ENCODE assay signal across 32 cellular contexts in genomic region chr1:223020770-223021169, GRCh38.
"Had no signal": no experiment of that assay in that cellular context is flagged by ENCODE, and none has a peak within 500 bp of the region (broad histone marks: within the 10 kb centered on the region; RNA-seq: fewer than 3 reads in every experiment).

No MANE protein-coding gene starts in this region.

- H3K27me3 Mint-ChIP-seq: activated CD4-positive, alpha-beta memory T cell treated with anti-CD3 and anti-CD28 coated beads, Interleukin-2, amount 10 ng/mL, durations not matched to agents 7 days and 5 days; activated CD8-positive, alpha-beta memory T cell treated with anti-CD3 and anti-CD28 coated beads, Interleukin-2, amount 10 ng/mL, durations not matched to agents 7 days and 5 days; activated naive CD4-positive, alpha-beta T cell treated with anti-CD3 and anti-CD28 coated beads, Interleukin-2, amount 50 U/mL, for 24 hours; activated naive CD8-positive, alpha-beta T cell treated with anti-CD3 and anti-CD28 coated beads, Interleukin-2, amount 10 ng/mL, durations not matched to agents 7 days and 5 days had no signal

- H3K4me3 Mint-ChIP-seq: activated CD4-positive, alpha-beta memory T cell treated with anti-CD3 and anti-CD28 coated beads, Interleukin-2, amount 10 ng/mL, durations not matched to agents 7 days and 5 days; activated CD8-positive, alpha-beta memory T cell treated with anti-CD3 and anti-CD28 coated beads, Interleukin-2, amount 10 ng/mL, durations not matched to agents 7 days and 5 days; activated naive CD4-positive, alpha-beta T cell treated with anti-CD3 and anti-CD28 coated beads, Interleukin-2, amount 50 U/mL, for 24 hours; activated naive CD8-positive, alpha-beta T cell treated with anti-CD3 and anti-CD28 coated beads, Interleukin-2, amount 10 ng/mL, durations not matched to agents 7 days and 5 days; activated T-cell treated with anti-CD3 and anti-CD28 coated beads, Interleukin-2, amount 50 U/mL, for 72 hours had no signal

- H3K27me3 ChIP-seq: ascending aorta, cardiac muscle cell, MG63 had no signal

- DNase-seq: activated CD4-positive, alpha-beta memory T cell treated with anti-CD3 and anti-CD28 coated beads, Interleukin-2, amount 10 ng/mL, durations not matched to agents 7 days and 5 days; activated CD4-positive, alpha-beta T cell treated with anti-CD3 and anti-CD28 coated beads for 1 hour; activated CD4-positive, alpha-beta T cell treated with anti-CD3 and anti-CD28 coated beads for 48 hours; activated CD4-positive, CD25-positive, alpha-beta regulatory T cell; activated CD8-positive, alpha-beta memory T cell treated with anti-CD3 and anti-CD28 coated beads for 24 hours; activated CD8-positive, alpha-beta memory T cell treated with anti-CD3 and anti-CD28 coated beads, Interleukin-2, amount 10 ng/mL, durations not matched to agents 7 days and 5 days; activated gamma-delta T cell; activated naive CD4-positive, alpha-beta T cell treated with Interleukin-2 at 50 U/mL for 16 hours; activated naive CD8-positive, alpha-beta T cell treated with anti-CD3 and anti-CD28 coated beads, Interleukin-2, amount 10 ng/mL, durations not matched to agents 7 days and 5 days; activated T-cell treated with anti-CD3 and anti-CD28 coated beads, Interleukin-2, amount 50 U/mL, for 1 hour; activated T-cell treated with anti-CD3 and anti-CD28 coated beads, Interleukin-2, amount 50 U/mL, for 72 hours; amygdala; Kasumi-1; KG1; MG63; NCI-H1048; NCI-H1436 treated with DMSO at 0.1 percent for 48 hours; NCI-H1694 treated with DMSO at 0.1 percent for 48 hours; NCI-H2029; NCI-H345; NCI-H524 treated with DMSO at 0.1 percent for 48 hours; OCI-M1; Right ventricle myocardium superior; SW 1271; T-helper 1 cell; T-helper 2 cell; T-helper 9 cell had no signal

- H3K36me3 Mint-ChIP-seq: activated CD8-positive, alpha-beta memory T cell treated with anti-CD3 and anti-CD28 coated beads, Interleukin-2, amount 10 ng/mL, durations not matched to agents 7 days and 5 days; activated naive CD4-positive, alpha-beta T cell treated with anti-CD3 and anti-CD28 coated beads, Interleukin-2, amount 50 U/mL, for 24 hours; activated naive CD8-positive, alpha-beta T cell treated with anti-CD3 and anti-CD28 coated beads, Interleukin-2, amount 10 ng/mL, durations not matched to agents 7 days and 5 days had no signal

- H3K4me1 ChIP-seq: ascending aorta had no signal

- H3K4me1 Mint-ChIP-seq: activated CD4-positive, alpha-beta memory T cell treated with anti-CD3 and anti-CD28 coated beads, Interleukin-2, amount 10 ng/mL, durations not matched to agents 7 days and 5 days; activated CD8-positive, alpha-beta memory T cell treated with anti-CD3 and anti-CD28 coated beads, Interleukin-2, amount 10 ng/mL, durations not matched to agents 7 days and 5 days; activated naive CD4-positive, alpha-beta T cell treated with anti-CD3 and anti-CD28 coated beads, Interleukin-2, amount 50 U/mL, for 24 hours; activated naive CD8-positive, alpha-beta T cell treated with anti-CD3 and anti-CD28 coated beads, Interleukin-2, amount 10 ng/mL, durations not matched to agents 7 days and 5 days had no signal

- H3K9me3 ChIP-seq: ascending aorta had no signal

- H3K36me3 ChIP-seq: ascending aorta, cardiac muscle cell, MG63 had no signal

- H3K9me3 Mint-ChIP-seq: activated CD4-positive, alpha-beta memory T cell treated with anti-CD3 and anti-CD28 coated beads, Interleukin-2, amount 10 ng/mL, durations not matched to agents 7 days and 5 days; activated T-helper 2 cell treated with anti-CD3 and anti-CD28 coated beads, Interferon-gamma antibody, Interleukin-2, Interleukin-4, amounts not matched to agents 10 μg/mL and 5 μg/mL and 100 μg/mL, durations not matched to agents 14 hours and 24 hours and 36 hours had no signal

- H3K27ac ChIP-seq: ascending aorta, cardiac muscle cell, VCaP had no signal

- H3K4me3 ChIP-seq: ascending aorta, cardiac muscle cell, MG63 had no signal

- H3K27ac Mint-ChIP-seq: activated CD4-positive, alpha-beta memory T cell treated with anti-CD3 and anti-CD28 coated beads, Interleukin-2, amount 10 ng/mL, durations not matched to agents 7 days and 5 days; activated CD8-positive, alpha-beta memory T cell treated with anti-CD3 and anti-CD28 coated beads, Interleukin-2, amount 10 ng/mL, durations not matched to agents 7 days and 5 days; activated naive CD4-positive, alpha-beta T cell treated with anti-CD3 and anti-CD28 coated beads, Interleukin-2, amount 50 U/mL, for 24 hours; activated naive CD8-positive, alpha-beta T cell treated with anti-CD3 and anti-CD28 coated beads, Interleukin-2, amount 10 ng/mL, durations not matched to agents 7 days and 5 days; activated T-cell treated with anti-CD3 and anti-CD28 coated beads, Interleukin-2, amount 50 U/mL, for 72 hours; activated T-helper 2 cell treated with anti-CD3 and anti-CD28 coated beads, Interferon-gamma antibody, Interleukin-2, Interleukin-4, amounts not matched to agents 10 μg/mL and 5 μg/mL and 100 μg/mL, durations not matched to agents 14 hours and 24 hours and 36 hours had no signal
